Comparison of ENCODE assay signal across 20 cellular contexts in the genomic region with DNA sequence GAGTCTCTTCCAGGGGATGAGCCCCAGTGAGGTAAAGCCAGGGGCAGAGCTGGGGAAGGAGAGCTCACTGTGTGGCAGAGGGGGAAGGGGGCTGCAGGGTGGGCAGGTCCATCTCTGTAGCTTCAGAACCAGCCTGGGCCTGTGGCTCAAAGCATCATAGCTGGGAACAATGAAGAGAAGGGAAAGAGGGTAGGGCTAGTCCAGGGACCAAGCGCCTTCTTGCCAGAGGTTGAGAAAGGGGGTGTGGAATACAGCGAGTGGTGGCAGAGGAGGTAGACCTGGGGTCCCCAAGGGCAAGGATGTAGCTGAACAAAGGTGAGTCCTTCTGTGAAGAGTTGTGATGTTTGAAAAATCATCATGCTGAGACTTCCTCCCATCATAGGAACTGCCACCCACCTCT. TPM values are rescaled to one million over a fixed set of nuclear protein-coding genes. Genes with fewer than 3 reads are reported as not detected.
A peak's percentile ranks its signal among the peaks of the same experiment; 100 is the strongest.
DNase-seq lines count a peak whose midpoint lies in the region; ATAC-seq and TF ChIP-seq lines count a peak whose summit lies in the region.
"Had no signal": no experiment of that assay in that cellular context is flagged by ENCODE, and none has a peak within 500 bp of the region (broad histone marks: within the 10 kb centered on the region; RNA-seq: fewer than 3 reads in every experiment).

No MANE protein-coding gene starts in this region.

- H3K27ac ChIP-seq in C4-2B (peak overlapping the region; percentile 23; the same call in 1 of the 2 replicates), mesendoderm (ENCODE audit: low read depth, low read length) (no peak overlapping the region)
- H3K27ac ChIP-seq in effector memory CD4-positive, alpha-beta T cell (ENCODE audit: insufficient read depth, low read length, poor library complexity, severe bottlenecking): no peak overlapping the region

- H4K8ac ChIP-seq in mesendoderm (ENCODE audit: low read depth, low read length): no peak overlapping the region

- no peak overlapping the region for H3K4me3 Mint-ChIP-seq in activated T-helper 17 cell treated with anti-CD3 and anti-CD28 coated beads, Interleukin-2, amount 50 U/mL, for 72 hours
- H3K4me3 Mint-ChIP-seq in stimulated activated effector memory CD8-positive, alpha-beta T cell treated with anti-CD3 and anti-CD28 coated beads, Interleukin-12 subunit alpha, Interleukin-12 subunit beta, amount 100 ng/mL, for 72 hours: no peak overlapping the region
- H3K4me3 Mint-ChIP-seq: CD14-positive monocyte, GM23338 had no signal

- no peak overlapping the region for H3K9ac ChIP-seq in mesendoderm (ENCODE audit: low read length)
- H3K9ac ChIP-seq: SK-N-SH had no signal

- no peak overlapping the region for H3K18ac ChIP-seq in mesendoderm (ENCODE audit: low read length)

- H3K27ac Mint-ChIP-seq in activated T-helper 17 cell treated with anti-CD3 and anti-CD28 coated beads, Interleukin-2, amount 50 U/mL, for 72 hours: peak overlapping the region; percentile 26
- peak overlapping the region; percentile 56 for H3K27ac Mint-ChIP-seq in stimulated activated effector memory CD8-positive, alpha-beta T cell treated with anti-CD3 and anti-CD28 coated beads, Interleukin-12 subunit alpha, Interleukin-12 subunit beta, amount 100 ng/mL, for 72 hours

- TF ChIP-seq CTCF in C4-2B (conservative IDR thresholded peaks at IDR 0.05): no peak

- no peaks in the 10 kb centered on the region for H3K4me1 Mint-ChIP-seq in activated T-helper 17 cell treated with anti-CD3 and anti-CD28 coated beads, Interleukin-2, amount 50 U/mL, for 72 hours
- no peaks in the 10 kb centered on the region for H3K4me1 Mint-ChIP-seq in stimulated activated effector memory CD8-positive, alpha-beta T cell treated with anti-CD3 and anti-CD28 coated beads, Interleukin-12 subunit alpha, Interleukin-12 subunit beta, amount 100 ng/mL, for 72 hours

- ATAC-seq in activated T-helper 17 cell treated with anti-CD3 and anti-CD28 coated beads, Interleukin-2, amount 50 U/mL, for 72 hours (replicated peaks): no peak
- ATAC-seq in stimulated activated effector memory CD8-positive, alpha-beta T cell treated with anti-CD3 and anti-CD28 coated beads, Interleukin-12 subunit alpha, Interleukin-12 subunit beta, amount 100 ng/mL, for 72 hours: no peak
- ATAC-seq in HG03521 (IDR thresholded peaks at IDR 0.05; ENCODE audit: unreplicated experiment) (no peak), GM21619 (IDR thresholded peaks at IDR 0.05; ENCODE audit: unreplicated experiment) (no peak)
- ATAC-seq: PC-3 had no signal

- no peak overlapping the region for H3K4ac ChIP-seq in mesendoderm (ENCODE audit: low read depth, low read length)

- no peak overlapping the region for H2BK5ac ChIP-seq in mesendoderm (ENCODE audit: low read length)

- no peaks in the 10 kb centered on the region for H3K36me3 Mint-ChIP-seq in activated T-helper 17 cell treated with anti-CD3 and anti-CD28 coated beads, Interleukin-2, amount 50 U/mL, for 72 hours (ENCODE audit: low read depth)
- no peaks in the 10 kb centered on the region for H3K36me3 Mint-ChIP-seq in stimulated activated effector memory CD8-positive, alpha-beta T cell treated with anti-CD3 and anti-CD28 coated beads, Interleukin-12 subunit alpha, Interleukin-12 subunit beta, amount 100 ng/mL, for 72 hours
- H3K36me3 Mint-ChIP-seq: CD14-positive monocyte had no signal

- peaks cover 4% of the 10 kb centered on the region for H3K4me1 ChIP-seq in mesendoderm (ENCODE audit: control insufficient read depth, low read depth, low read length)
- no peaks in the 10 kb centered on the region for H3K4me1 ChIP-seq in effector memory CD4-positive, alpha-beta T cell (ENCODE audit: control insufficient read depth, insufficient read depth, low read length, poor library complexity, severe bottlenecking)

- H3K27me3 Mint-ChIP-seq in activated T-helper 17 cell treated with anti-CD3 and anti-CD28 coated beads, Interleukin-2, amount 50 U/mL, for 72 hours: no peaks in the 10 kb centered on the region

- H2BK15ac ChIP-seq in mesendoderm (replicated peaks; ENCODE audit: low read depth): no peak overlapping the region

- no peaks in the 10 kb centered on the region for H3K27me3 ChIP-seq in mesendoderm (ENCODE audit: insufficient read depth, low read length, poor library complexity)
- no peaks in the 10 kb centered on the region for H3K27me3 ChIP-seq in effector memory CD4-positive, alpha-beta T cell (replicated peaks; ENCODE audit: control insufficient read depth, insufficient read depth, low read length, poor library complexity, severe bottlenecking)

- H3K4me2 ChIP-seq in mesendoderm (ENCODE audit: low read length): no peak overlapping the region
- H3K4me2 ChIP-seq: SK-N-SH had no signal

- no peaks in the 10 kb centered on the region for H3K9me3 ChIP-seq in effector memory CD4-positive, alpha-beta T cell (ENCODE audit: control insufficient read depth, low read length)
- H3K9me3 ChIP-seq: SK-N-SH had no signal

- H3K56ac ChIP-seq in mesendoderm (ENCODE audit: low read length): peak overlapping the region; percentile 39

- H3K9me3 Mint-ChIP-seq in activated T-helper 17 cell treated with anti-CD3 and anti-CD28 coated beads, Interleukin-2, amount 50 U/mL, for 72 hours: no peaks in the 10 kb centered on the region
- no peaks in the 10 kb centered on the region for H3K9me3 Mint-ChIP-seq in stimulated activated effector memory CD8-positive, alpha-beta T cell treated with anti-CD3 and anti-CD28 coated beads, Interleukin-12 subunit alpha, Interleukin-12 subunit beta, amount 100 ng/mL, for 72 hours

- peaks cover 7% of the 10 kb centered on the region for H3K79me1 ChIP-seq in mesendoderm (ENCODE audit: low read length)

- H3K23ac ChIP-seq in mesendoderm (ENCODE audit: low read length): no peak overlapping the region

- peaks cover 11% of the 10 kb centered on the region for H3K79me2 ChIP-seq in mesendoderm (ENCODE audit: control insufficient read depth, insufficient read depth, low read length)

- no peaks in the 10 kb centered on the region for H3K36me3 ChIP-seq in mesendoderm (ENCODE audit: control insufficient read depth, insufficient read depth, low read length)
- H3K36me3 ChIP-seq in effector memory CD4-positive, alpha-beta T cell (ENCODE audit: control insufficient read depth, insufficient read depth, low read length): no peaks in the 10 kb centered on the region

- no peak overlapping the region for H2BK120ac ChIP-seq in mesendoderm (ENCODE audit: low read depth, low read length)

- H2AK5ac ChIP-seq in mesendoderm (ENCODE audit: low read length): peak overlapping the region; percentile 76

- no CpG with 5 or more reads among the region's 2 CpGs for WGBS in mesendoderm (ENCODE audit: extremely low coverage, insufficient coverage, low lambda C conversion rate)

- DNase-seq in mesendoderm: no peak
- no peak for DNase-seq in stimulated activated effector memory CD8-positive, alpha-beta T cell treated with anti-CD3 and anti-CD28 coated beads, Interleukin-12 subunit alpha, Interleukin-12 subunit beta, amount 100 ng/mL, for 72 hours (ENCODE audit: low spot score in 2 of 2)
- no peak for DNase-seq in effector memory CD4-positive, alpha-beta T cell
- DNase-seq: ACHN, DMS79 treated with DMSO at 0.1 percent for 48 hours, KG1, NCI-H1417 treated with DMSO at 0.1 percent for 48 hours, NCI-H187 treated with DMSO at 0.1 percent for 48 hours, NCI-H345, NCI-H524 treated with DMSO at 0.1 percent for 48 hours, PC-3, RPMI8226, SHP77 treated with DMSO at 0.1 percent for 48 hours had no signal

- H4K5ac ChIP-seq in mesendoderm (ENCODE audit: low read length): no peak overlapping the region

- no peak overlapping the region for H3K4me3 ChIP-seq in mesendoderm (ENCODE audit: low read length)
- no peak overlapping the region for H3K4me3 ChIP-seq in effector memory CD4-positive, alpha-beta T cell (ENCODE audit: insufficient read depth, low read depth, low read length, poor library complexity, severe bottlenecking)

RNA-seq across cellular contexts. Expression of gene PLA2G3, which starts 1.2 kb away (rescaled TPM):
- total RNA-seq in activated T-helper 17 cell treated with anti-CD3 and anti-CD28 coated beads, Interleukin-2, amount 50 U/mL, for 72 hours: not detected
- polyA plus RNA-seq in mesendoderm (2013, experiment 1 of 2): 10.6 TPM
- polyA plus RNA-seq in mesendoderm (2013, experiment 2 of 2): 11.4 TPM
- total RNA-seq: PC-3 had no signal
- polyA plus RNA-seq: CD14-positive monocyte, SK-N-SH had no signal

RNA-seq across cellular contexts. Expression of gene RNF185, which starts 18.4 kb away (rescaled TPM):
- total RNA-seq in activated T-helper 17 cell treated with anti-CD3 and anti-CD28 coated beads, Interleukin-2, amount 50 U/mL, for 72 hours: 10 to 100 TPM; 19.3 to 24.6 TPM
- 15.3 TPM for polyA plus RNA-seq in mesendoderm (2013, experiment 1 of 2)
- polyA plus RNA-seq in mesendoderm (2013, experiment 2 of 2): 14.5 TPM

RNA-seq across cellular contexts. Expression of gene INPP5J, which starts 18.8 kb away (rescaled TPM):
- total RNA-seq in activated T-helper 17 cell treated with anti-CD3 and anti-CD28 coated beads, Interleukin-2, amount 50 U/mL, for 72 hours: under 1 TPM; 0.09 to 0.34 TPM
- 4.2 TPM for polyA plus RNA-seq in mesendoderm (2013, experiment 1 of 2)
- polyA plus RNA-seq in mesendoderm (2013, experiment 2 of 2): 4.1 TPM
- polyA plus RNA-seq: CD14-positive monocyte had no signal

RNA-seq across cellular contexts. Expression of gene SELENOM, which starts 34.2 kb away (rescaled TPM):
- 10 to 100 TPM in 1 of 2 donors, 1 to 10 TPM in 1; 4.5 to 20.4 TPM for total RNA-seq in activated T-helper 17 cell treated with anti-CD3 and anti-CD28 coated beads, Interleukin-2, amount 50 U/mL, for 72 hours
- 13.1 TPM for polyA plus RNA-seq in mesendoderm (2013, experiment 1 of 2)
- 13.7 TPM for polyA plus RNA-seq in mesendoderm (2013, experiment 2 of 2)
